ENCODE assay signal across 1 cellular context in the genomic region with DNA sequence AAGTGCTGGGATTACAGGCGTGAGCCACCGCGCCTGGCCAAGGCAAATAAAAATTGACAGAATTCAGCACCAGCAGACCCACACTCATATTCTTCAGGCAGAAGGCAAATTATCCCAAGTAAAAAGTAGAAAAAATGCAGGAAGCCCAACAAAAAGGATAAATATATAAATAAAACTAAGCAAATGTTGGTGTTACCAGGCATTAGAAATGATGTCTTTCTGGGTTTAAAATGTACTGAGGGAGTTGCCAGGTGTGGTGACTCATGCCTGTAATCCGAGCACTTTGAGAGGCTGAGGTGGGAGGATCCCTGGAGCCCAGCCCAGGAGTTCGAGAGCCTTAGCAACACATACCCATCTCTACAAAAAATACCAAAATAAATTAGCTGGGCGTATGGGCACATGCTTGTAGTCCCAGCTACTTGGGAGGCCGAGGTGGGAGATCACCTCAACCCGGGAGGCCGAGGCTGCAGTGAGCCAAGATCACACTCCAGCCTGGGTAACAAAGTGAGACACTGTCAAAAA.
TF ChIP-seq lines count a peak whose summit lies in the region.

No MANE protein-coding gene starts in this region.

TF ChIP-seq in SK-N-SH, 30 proteins besides CTCF, POLR2A, EP300 and RAD21 (continued from another document):
- no peak for TF ChIP-seq FOXJ3 (CRISPR knock-in tag; IDR thresholded peaks at IDR 0.05)
- no peak for TF ChIP-seq EZH2phosphoT487 (IDR thresholded peaks at IDR 0.05; ENCODE audit: borderline replicate concordance, low read depth)
- peak; percentile 58 for TF ChIP-seq NFIC (IDR thresholded peaks at IDR 0.05; ENCODE audit: borderline replicate concordance)
- TF ChIP-seq MEF2A (IDR thresholded peaks at IDR 0.05; ENCODE audit: borderline replicate concordance, low read depth): no peak
- TF ChIP-seq FOSL2 (IDR thresholded peaks at IDR 0.05; ENCODE audit: borderline replicate concordance, low read depth): peak; percentile 71
- TF ChIP-seq GATA2 (CRISPR knock-in tag; IDR thresholded peaks at IDR 0.05): no peak
- TF ChIP-seq GABPA (IDR thresholded peaks at IDR 0.05; ENCODE audit: low read depth): no peak
- TF ChIP-seq, protein P1, sequence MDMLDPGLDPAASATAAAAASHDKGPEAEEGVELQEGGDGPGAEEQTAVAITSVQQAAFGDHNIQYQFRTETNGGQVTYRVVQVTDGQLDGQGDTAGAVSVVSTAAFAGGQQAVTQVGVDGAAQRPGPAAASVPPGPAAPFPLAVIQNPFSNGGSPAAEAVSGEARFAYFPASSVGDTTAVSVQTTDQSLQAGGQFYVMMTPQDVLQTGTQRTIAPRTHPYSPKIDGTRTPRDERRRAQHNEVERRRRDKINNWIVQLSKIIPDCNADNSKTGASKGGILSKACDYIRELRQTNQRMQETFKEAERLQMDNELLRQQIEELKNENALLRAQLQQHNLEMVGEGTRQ (IDR thresholded peaks at IDR 0.05; ENCODE audit: borderline replicate concordance, low read depth, low read length): no peak
- no peak for TF ChIP-seq YY1 (IDR thresholded peaks at IDR 0.05; ENCODE audit: low read depth)
- TF ChIP-seq, protein P2, sequence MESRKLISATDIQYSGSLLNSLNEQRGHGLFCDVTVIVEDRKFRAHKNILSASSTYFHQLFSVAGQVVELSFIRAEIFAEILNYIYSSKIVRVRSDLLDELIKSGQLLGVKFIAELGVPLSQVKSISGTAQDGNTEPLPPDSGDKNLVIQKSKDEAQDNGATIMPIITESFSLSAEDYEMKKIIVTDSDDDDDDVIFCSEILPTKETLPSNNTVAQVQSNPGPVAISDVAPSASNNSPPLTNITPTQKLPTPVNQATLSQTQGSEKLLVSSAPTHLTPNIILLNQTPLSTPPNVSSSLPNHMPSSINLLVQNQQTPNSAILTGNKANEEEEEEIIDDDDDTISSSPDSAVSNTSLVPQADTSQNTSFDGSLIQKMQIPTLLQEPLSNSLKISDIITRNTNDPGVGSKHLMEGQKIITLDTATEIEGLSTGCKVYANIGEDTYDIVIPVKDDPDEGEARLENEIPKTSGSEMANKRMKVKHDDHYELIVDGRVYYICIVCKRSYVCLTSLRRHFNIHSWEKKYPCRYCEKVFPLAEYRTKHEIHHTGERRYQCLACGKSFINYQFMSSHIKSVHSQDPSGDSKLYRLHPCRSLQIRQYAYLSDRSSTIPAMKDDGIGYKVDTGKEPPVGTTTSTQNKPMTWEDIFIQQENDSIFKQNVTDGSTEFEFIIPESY (IDR thresholded peaks at IDR 0.05; ENCODE audit: borderline replicate concordance, low read depth): 0 out of 2 replicates have a peak, but pooled peaks have one; percentile 12
- TF ChIP-seq, protein P3, sequence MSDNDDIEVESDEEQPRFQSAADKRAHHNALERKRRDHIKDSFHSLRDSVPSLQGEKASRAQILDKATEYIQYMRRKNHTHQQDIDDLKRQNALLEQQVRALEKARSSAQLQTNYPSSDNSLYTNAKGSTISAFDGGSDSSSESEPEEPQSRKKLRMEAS (IDR thresholded peaks at IDR 0.05; ENCODE audit: low read depth): no peak
- TF ChIP-seq, protein P4, sequence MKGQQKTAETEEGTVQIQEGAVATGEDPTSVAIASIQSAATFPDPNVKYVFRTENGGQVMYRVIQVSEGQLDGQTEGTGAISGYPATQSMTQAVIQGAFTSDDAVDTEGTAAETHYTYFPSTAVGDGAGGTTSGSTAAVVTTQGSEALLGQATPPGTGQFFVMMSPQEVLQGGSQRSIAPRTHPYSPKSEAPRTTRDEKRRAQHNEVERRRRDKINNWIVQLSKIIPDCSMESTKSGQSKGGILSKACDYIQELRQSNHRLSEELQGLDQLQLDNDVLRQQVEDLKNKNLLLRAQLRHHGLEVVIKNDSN (IDR thresholded peaks at IDR 0.05; ENCODE audit: borderline replicate concordance, low read depth): no peak
- TF ChIP-seq, protein P5, sequence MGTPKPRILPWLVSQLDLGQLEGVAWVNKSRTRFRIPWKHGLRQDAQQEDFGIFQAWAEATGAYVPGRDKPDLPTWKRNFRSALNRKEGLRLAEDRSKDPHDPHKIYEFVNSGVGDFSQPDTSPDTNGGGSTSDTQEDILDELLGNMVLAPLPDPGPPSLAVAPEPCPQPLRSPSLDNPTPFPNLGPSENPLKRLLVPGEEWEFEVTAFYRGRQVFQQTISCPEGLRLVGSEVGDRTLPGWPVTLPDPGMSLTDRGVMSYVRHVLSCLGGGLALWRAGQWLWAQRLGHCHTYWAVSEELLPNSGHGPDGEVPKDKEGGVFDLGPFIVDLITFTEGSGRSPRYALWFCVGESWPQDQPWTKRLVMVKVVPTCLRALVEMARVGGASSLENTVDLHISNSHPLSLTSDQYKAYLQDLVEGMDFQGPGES (IDR thresholded peaks at IDR 0.05; ENCODE audit: low read depth, low read length): no peak
- no peak for TF ChIP-seq TAF1 (IDR thresholded peaks at IDR 0.05; ENCODE audit: borderline replicate concordance, low read depth, low read length)
